In genomic region chr11:92329644-92330043, GRCh38 we compare ENCODE assay signal across 16 cellular contexts.
DNase-seq lines count a peak whose midpoint lies in the region; ATAC-seq and TF ChIP-seq lines count a peak whose summit lies in the region.
"Had no signal": no experiment of that assay in that cellular context is flagged by ENCODE, and none has a peak within 500 bp of the region (broad histone marks: within the 10 kb centered on the region; RNA-seq: fewer than 3 reads in every experiment).

No MANE protein-coding gene starts in this region.

- intact Hi-C loops in sciatic nerve (cut with DNase I), result no loop called here
- intact Hi-C loops in transverse colon (cut with DNase I; ENCODE audit: low total_unique reads), result no loop called here

- H3K27ac ChIP-seq in HUES48 (ENCODE audit: low read depth, low read length), result peak overlapping the region; percentile 73
- H3K27ac ChIP-seq in transverse colon, result no peak overlapping the region

- H3K36me3 ChIP-seq in HUES48 (ENCODE audit: control insufficient read depth, insufficient read depth, low read length) (no peaks in the 10 kb centered on the region), transverse colon (no peaks in the 10 kb centered on the region)

- no peak overlapping the region for H3K9ac ChIP-seq in HUES48 (ENCODE audit: low read depth, low read length)

- 35 to 50% methylated on average over 2 of the region's 2 CpGs for WGBS in transverse colon (ENCODE audit: low coverage in 1 of 2), 2 donors

- peak; percentile 50 for ATAC-seq in sciatic nerve
- ATAC-seq: HCT116, left ventricle myocardium superior, Panc1 had no signal

- TF ChIP-seq CTCF in transverse colon (IDR thresholded peaks at IDR 0.05), result no peak

- H3K9me3 ChIP-seq in HUES48 (ENCODE audit: control insufficient read depth, insufficient read depth, low read length), result no peaks in the 10 kb centered on the region
- no peaks in the 10 kb centered on the region for H3K9me3 ChIP-seq in transverse colon

- DNase-seq in amniotic epithelial cell (ENCODE audit: low read depth) (peak; percentile 22), fibroblast of peridontal ligament (ENCODE audit: extremely low read depth) (peak; percentile 9), sciatic nerve (ENCODE audit: low spot score) (no peak), NCI-H2029 treated with DMSO at 0.1 percent for 48 hours (lab: John Stamatoyannopoulos, UW) (no peak), NCI-H345 treated with DMSO at 0.1 percent for 48 hours (lab: John Stamatoyannopoulos, UW; ENCODE audit: unreplicated experiment) (no peak), transverse colon (no peak)
- DNase-seq: activated CD4-positive, alpha-beta T cell treated with anti-CD3 and anti-CD28 coated beads, Interleukin-2, amount 50 U/mL, for 1 hour; CD8-positive, alpha-beta memory T cell; GDM1; hippocampal formation; left ventricle myocardium superior; NCI-H1092 treated with DMSO at 0.1 percent for 48 hours; small intestine had no signal

- H3K4me3 ChIP-seq in HUES48 (ENCODE audit: low read depth, low read length) (no peak overlapping the region), transverse colon (no peak overlapping the region)

- in situ Hi-C loops in transverse colon (cut with MboI; ENCODE audit: low pct_ligation_motif_present in 1 of 4, low pct_unique_long_range_greater_than_20kb in 1 of 4, low sequenced_read_pairs in 3 of 4), result no loop called here

- H3K27me3 ChIP-seq in HUES48 (ENCODE audit: control insufficient read depth, insufficient read depth, low read length) (no peaks in the 10 kb centered on the region), transverse colon (no peaks in the 10 kb centered on the region)

- TF ChIP-seq POLR2A in transverse colon (IDR thresholded peaks at IDR 0.05), result no peak

- H3K4me1 ChIP-seq in HUES48 (ENCODE audit: control insufficient read depth, insufficient read depth, low read length), result peaks cover 64% of the 10 kb centered on the region
- H3K4me1 ChIP-seq in transverse colon, result no peaks in the 10 kb centered on the region

- TF ChIP-seq EP300 in transverse colon (IDR thresholded peaks at IDR 0.05; ENCODE audit: low read depth), result no peak

Comparison
In these comparisons a context has a peak if more than half of its experiments do, and no peak if none do; other contexts are left out.
1. DNase-seq: peak in amniotic epithelial cell (single experiment) and fibroblast of peridontal ligament (single experiment); none in sciatic nerve (single experiment), NCI-H2029 treated with DMSO at 0.1 percent for 48 hours (single experiment), NCI-H345 treated with DMSO at 0.1 percent for 48 hours (single experiment) and transverse colon (single experiment).